Comparison of ENCODE assay signal across 1 cellular context in the genomic region with DNA sequence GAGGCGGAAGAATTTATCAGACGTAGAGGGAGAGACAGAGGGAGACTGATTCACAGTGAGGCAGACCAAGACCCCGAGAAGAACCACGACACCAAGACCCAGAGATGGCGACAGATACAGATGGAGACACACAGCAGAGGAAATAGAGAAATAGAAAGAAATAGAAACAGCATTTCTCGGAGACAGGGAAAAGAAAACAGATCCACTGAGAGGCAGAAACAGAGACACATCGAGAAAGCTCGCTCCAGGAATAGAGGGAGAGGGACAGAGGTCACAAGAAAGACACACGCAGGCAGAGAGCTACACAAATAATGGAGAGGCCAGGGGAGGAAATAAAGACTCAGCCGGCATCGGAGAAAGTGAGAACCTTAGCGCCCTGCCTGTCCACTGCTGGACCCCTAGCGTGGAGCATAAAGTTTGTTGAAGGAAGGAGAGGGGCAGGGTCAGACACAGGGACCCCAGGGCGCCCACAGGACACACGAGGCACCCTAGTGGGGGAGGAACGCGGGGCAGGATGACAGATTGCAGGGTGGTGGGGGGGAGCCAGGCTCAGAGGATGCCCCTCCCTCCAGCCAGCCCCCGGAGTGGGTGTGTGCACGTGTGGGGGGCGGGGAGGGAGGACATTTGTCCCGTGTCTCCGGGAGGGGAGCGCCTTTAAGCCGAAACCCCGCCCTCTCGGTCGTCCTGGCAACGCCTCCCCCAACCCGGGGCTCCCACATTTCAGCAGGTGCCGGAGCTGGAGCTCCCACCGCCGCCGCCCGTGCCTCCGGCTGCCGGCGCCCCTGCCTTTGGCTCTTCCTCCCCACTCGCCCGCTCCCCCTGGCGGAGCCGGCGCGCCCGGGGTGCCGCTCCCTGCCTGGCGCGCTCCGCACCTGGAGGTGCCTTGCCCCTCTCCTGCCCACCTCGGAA.
TF ChIP-seq lines count a peak whose summit lies in the region.

A gene (plus strand): TSS at position 716 of the 909 bp plus-strand sequence. CDS start 298 bp downstream, outside the sequence.

TF ChIP-seq in K562, 482 proteins besides CTCF, POLR2A, EP300 and RAD21 (continued from another document and continues in another):
- TF ChIP-seq SMC3 (conservative IDR thresholded peaks at IDR 0.05; ENCODE audit: insufficient read depth, low read depth, low read length) (0 out of 2 replicates have a peak, but pooled peaks have one; percentile 14), PHF8 (IDR thresholded peaks at IDR 0.05; ENCODE audit: borderline replicate concordance, low read length) (no peak), ZNF134 (CRISPR knock-in tag; conservative IDR thresholded peaks at IDR 0.05) (peak; percentile 89), RUNX1 (IDR thresholded peaks at IDR 0.05; ENCODE audit: low read depth) (no peak), ZNF707 (CRISPR knock-in tag; conservative IDR thresholded peaks at IDR 0.05) (no peak), PTTG1 (tag; IDR thresholded peaks at IDR 0.05; ENCODE audit: low read depth) (no peak), CHD2 (IDR thresholded peaks at IDR 0.05; ENCODE audit: low read depth, low read length) (no peak), MEF2D (tag; conservative IDR thresholded peaks at IDR 0.05; ENCODE audit: low read depth) (no peak), NFIX (CRISPR knock-in tag; IDR thresholded peaks at IDR 0.05; ENCODE audit: low read depth) (no peak), NFXL1 (CRISPR knock-in tag; IDR thresholded peaks at IDR 0.05) (no peak), SAFB (IDR thresholded peaks at IDR 0.05; ENCODE audit: borderline replicate concordance, low read depth, low read length) (0 out of 2 replicates have a peak, but pooled peaks have one; percentile 31), PTBP1 (IDR thresholded peaks at IDR 0.05; ENCODE audit: low read depth, low read length) (no peak), ZKSCAN3 (CRISPR knock-in tag; IDR thresholded peaks at IDR 0.05) (no peak), KLF10 (CRISPR knock-in tag; IDR thresholded peaks at IDR 0.05) (no peak), SNIP1 (IDR thresholded peaks at IDR 0.05; ENCODE audit: low read depth) (no peak), ZBTB7A (IDR thresholded peaks at IDR 0.05; ENCODE audit: borderline replicate concordance, control insufficient read depth, low read depth, low read length) (peak; percentile 81; the same call in 1 of the 2 replicates), BDP1 (IDR thresholded peaks at IDR 0.05; ENCODE audit: insufficient read depth, insufficient read length) (no peak), ZNF133 (CRISPR knock-in tag; IDR thresholded peaks at IDR 0.05) (no peak), POLR2B (IDR thresholded peaks at IDR 0.05; ENCODE audit: low read depth, partially characterized antibody) (no peak), RFX5 (IDR thresholded peaks at IDR 0.05; ENCODE audit: low read depth, low read length) (no peak), COPS2 (conservative IDR thresholded peaks at IDR 0.05) (no peak), ZNF316 (IDR thresholded peaks at IDR 0.05) (no peak), TEAD1 (CRISPR knock-in tag; IDR thresholded peaks at IDR 0.05) (no peak), SMARCA4 (IDR thresholded peaks at IDR 0.05) (peak; percentile 6; the same call in 1 of the 2 replicates), CTBP1 (IDR thresholded peaks at IDR 0.05; ENCODE audit: borderline replicate concordance) (peak; percentile 41; the same call in 1 of the 2 replicates)
- TF ChIP-seq, protein P1, sequence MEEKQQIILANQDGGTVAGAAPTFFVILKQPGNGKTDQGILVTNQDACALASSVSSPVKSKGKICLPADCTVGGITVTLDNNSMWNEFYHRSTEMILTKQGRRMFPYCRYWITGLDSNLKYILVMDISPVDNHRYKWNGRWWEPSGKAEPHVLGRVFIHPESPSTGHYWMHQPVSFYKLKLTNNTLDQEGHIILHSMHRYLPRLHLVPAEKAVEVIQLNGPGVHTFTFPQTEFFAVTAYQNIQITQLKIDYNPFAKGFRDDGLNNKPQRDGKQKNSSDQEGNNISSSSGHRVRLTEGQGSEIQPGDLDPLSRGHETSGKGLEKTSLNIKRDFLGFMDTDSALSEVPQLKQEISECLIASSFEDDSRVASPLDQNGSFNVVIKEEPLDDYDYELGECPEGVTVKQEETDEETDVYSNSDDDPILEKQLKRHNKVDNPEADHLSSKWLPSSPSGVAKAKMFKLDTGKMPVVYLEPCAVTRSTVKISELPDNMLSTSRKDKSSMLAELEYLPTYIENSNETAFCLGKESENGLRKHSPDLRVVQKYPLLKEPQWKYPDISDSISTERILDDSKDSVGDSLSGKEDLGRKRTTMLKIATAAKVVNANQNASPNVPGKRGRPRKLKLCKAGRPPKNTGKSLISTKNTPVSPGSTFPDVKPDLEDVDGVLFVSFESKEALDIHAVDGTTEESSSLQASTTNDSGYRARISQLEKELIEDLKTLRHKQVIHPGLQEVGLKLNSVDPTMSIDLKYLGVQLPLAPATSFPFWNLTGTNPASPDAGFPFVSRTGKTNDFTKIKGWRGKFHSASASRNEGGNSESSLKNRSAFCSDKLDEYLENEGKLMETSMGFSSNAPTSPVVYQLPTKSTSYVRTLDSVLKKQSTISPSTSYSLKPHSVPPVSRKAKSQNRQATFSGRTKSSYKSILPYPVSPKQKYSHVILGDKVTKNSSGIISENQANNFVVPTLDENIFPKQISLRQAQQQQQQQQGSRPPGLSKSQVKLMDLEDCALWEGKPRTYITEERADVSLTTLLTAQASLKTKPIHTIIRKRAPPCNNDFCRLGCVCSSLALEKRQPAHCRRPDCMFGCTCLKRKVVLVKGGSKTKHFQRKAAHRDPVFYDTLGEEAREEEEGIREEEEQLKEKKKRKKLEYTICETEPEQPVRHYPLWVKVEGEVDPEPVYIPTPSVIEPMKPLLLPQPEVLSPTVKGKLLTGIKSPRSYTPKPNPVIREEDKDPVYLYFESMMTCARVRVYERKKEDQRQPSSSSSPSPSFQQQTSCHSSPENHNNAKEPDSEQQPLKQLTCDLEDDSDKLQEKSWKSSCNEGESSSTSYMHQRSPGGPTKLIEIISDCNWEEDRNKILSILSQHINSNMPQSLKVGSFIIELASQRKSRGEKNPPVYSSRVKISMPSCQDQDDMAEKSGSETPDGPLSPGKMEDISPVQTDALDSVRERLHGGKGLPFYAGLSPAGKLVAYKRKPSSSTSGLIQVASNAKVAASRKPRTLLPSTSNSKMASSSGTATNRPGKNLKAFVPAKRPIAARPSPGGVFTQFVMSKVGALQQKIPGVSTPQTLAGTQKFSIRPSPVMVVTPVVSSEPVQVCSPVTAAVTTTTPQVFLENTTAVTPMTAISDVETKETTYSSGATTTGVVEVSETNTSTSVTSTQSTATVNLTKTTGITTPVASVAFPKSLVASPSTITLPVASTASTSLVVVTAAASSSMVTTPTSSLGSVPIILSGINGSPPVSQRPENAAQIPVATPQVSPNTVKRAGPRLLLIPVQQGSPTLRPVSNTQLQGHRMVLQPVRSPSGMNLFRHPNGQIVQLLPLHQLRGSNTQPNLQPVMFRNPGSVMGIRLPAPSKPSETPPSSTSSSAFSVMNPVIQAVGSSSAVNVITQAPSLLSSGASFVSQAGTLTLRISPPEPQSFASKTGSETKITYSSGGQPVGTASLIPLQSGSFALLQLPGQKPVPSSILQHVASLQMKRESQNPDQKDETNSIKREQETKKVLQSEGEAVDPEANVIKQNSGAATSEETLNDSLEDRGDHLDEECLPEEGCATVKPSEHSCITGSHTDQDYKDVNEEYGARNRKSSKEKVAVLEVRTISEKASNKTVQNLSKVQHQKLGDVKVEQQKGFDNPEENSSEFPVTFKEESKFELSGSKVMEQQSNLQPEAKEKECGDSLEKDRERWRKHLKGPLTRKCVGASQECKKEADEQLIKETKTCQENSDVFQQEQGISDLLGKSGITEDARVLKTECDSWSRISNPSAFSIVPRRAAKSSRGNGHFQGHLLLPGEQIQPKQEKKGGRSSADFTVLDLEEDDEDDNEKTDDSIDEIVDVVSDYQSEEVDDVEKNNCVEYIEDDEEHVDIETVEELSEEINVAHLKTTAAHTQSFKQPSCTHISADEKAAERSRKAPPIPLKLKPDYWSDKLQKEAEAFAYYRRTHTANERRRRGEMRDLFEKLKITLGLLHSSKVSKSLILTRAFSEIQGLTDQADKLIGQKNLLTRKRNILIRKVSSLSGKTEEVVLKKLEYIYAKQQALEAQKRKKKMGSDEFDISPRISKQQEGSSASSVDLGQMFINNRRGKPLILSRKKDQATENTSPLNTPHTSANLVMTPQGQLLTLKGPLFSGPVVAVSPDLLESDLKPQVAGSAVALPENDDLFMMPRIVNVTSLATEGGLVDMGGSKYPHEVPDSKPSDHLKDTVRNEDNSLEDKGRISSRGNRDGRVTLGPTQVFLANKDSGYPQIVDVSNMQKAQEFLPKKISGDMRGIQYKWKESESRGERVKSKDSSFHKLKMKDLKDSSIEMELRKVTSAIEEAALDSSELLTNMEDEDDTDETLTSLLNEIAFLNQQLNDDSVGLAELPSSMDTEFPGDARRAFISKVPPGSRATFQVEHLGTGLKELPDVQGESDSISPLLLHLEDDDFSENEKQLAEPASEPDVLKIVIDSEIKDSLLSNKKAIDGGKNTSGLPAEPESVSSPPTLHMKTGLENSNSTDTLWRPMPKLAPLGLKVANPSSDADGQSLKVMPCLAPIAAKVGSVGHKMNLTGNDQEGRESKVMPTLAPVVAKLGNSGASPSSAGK (IDR thresholded peaks at IDR 0.05): no peak
- TF ChIP-seq, protein P2, sequence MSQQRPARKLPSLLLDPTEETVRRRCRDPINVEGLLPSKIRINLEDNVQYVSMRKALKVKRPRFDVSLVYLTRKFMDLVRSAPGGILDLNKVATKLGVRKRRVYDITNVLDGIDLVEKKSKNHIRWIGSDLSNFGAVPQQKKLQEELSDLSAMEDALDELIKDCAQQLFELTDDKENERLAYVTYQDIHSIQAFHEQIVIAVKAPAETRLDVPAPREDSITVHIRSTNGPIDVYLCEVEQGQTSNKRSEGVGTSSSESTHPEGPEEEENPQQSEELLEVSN (IDR thresholded peaks at IDR 0.05; ENCODE audit: borderline replicate concordance in 1 of 2, extremely low read depth in 1 of 2, insufficient read depth in 1 of 2, insufficient read length in 1 of 2, low read depth in 1 of 2, low read length in 1 of 2, poor library complexity in 1 of 2, severe bottlenecking in 1 of 2): peak in 1 of 2 experiments; percentile 30
- TF ChIP-seq, protein P3, sequence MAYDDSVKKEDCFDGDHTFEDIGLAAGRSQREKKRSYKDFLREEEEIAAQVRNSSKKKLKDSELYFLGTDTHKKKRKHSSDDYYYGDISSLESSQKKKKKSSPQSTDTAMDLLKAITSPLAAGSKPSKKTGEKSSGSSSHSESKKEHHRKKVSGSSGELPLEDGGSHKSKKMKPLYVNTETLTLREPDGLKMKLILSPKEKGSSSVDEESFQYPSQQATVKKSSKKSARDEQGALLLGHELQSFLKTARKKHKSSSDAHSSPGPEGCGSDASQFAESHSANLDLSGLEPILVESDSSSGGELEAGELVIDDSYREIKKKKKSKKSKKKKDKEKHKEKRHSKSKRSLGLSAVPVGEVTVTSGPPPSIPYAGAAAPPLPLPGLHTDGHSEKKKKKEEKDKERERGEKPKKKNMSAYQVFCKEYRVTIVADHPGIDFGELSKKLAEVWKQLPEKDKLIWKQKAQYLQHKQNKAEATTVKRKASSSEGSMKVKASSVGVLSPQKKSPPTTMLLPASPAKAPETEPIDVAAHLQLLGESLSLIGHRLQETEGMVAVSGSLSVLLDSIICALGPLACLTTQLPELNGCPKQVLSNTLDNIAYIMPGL (CRISPR knock-in tag; IDR thresholded peaks at IDR 0.05): no peak
- TF ChIP-seq, protein P4, sequence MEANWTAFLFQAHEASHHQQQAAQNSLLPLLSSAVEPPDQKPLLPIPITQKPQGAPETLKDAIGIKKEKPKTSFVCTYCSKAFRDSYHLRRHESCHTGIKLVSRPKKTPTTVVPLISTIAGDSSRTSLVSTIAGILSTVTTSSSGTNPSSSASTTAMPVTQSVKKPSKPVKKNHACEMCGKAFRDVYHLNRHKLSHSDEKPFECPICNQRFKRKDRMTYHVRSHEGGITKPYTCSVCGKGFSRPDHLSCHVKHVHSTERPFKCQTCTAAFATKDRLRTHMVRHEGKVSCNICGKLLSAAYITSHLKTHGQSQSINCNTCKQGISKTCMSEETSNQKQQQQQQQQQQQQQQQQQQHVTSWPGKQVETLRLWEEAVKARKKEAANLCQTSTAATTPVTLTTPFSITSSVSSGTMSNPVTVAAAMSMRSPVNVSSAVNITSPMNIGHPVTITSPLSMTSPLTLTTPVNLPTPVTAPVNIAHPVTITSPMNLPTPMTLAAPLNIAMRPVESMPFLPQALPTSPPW (CRISPR knock-in tag; IDR thresholded peaks at IDR 0.05): peak; percentile 59
- TF ChIP-seq, protein P5, sequence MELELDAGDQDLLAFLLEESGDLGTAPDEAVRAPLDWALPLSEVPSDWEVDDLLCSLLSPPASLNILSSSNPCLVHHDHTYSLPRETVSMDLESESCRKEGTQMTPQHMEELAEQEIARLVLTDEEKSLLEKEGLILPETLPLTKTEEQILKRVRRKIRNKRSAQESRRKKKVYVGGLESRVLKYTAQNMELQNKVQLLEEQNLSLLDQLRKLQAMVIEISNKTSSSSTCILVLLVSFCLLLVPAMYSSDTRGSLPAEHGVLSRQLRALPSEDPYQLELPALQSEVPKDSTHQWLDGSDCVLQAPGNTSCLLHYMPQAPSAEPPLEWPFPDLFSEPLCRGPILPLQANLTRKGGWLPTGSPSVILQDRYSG (tag; conservative IDR thresholded peaks at IDR 0.05; ENCODE audit: low read depth): no peak
- TF ChIP-seq, protein P6, sequence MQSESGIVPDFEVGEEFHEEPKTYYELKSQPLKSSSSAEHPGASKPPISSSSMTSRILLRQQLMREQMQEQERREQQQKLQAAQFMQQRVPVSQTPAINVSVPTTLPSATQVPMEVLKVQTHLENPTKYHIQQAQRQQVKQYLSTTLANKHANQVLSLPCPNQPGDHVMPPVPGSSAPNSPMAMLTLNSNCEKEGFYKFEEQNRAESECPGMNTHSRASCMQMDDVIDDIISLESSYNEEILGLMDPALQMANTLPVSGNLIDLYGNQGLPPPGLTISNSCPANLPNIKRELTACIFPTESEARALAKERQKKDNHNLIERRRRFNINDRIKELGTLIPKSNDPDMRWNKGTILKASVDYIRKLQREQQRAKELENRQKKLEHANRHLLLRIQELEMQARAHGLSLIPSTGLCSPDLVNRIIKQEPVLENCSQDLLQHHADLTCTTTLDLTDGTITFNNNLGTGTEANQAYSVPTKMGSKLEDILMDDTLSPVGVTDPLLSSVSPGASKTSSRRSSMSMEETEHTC (IDR thresholded peaks at IDR 0.05): no peak
- TF ChIP-seq, protein P7, sequence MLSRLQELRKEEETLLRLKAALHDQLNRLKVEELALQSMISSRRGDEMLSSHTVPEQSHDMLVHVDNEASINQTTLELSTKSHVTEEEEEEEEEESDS (CRISPR knock-in tag; IDR thresholded peaks at IDR 0.05): no peak
